ENCODE assay signal across 8 cellular contexts in genomic region chr3:58051658-58052261, GRCh38. TPM values are rescaled to one million over a fixed set of nuclear protein-coding genes. Genes with fewer than 3 reads are reported as not detected.
DNase-seq lines count a peak whose midpoint lies in the region; ATAC-seq, FAIRE-seq and TF ChIP-seq lines count a peak whose summit lies in the region.
"Not testable (repeated sequence)": the region's sequence is repeated elsewhere in the genome, so short reads cannot be mapped to it uniquely, and the experiment has no call there.

No MANE protein-coding gene starts in this region.

- WGBS in IMR-90 (ENCODE audit: extremely low coverage in 2 of 2, insufficient read length in 1 of 2), 2 experiments: no CpG with 5 or more reads among the region's 15 CpGs
- 89% methylated on average over 15 of the region's 15 CpGs; no CpG with 5 or more reads in 1 of the 2 experiments for WGBS in H1 (ENCODE audit: extremely low coverage in 1 of 2, insufficient coverage in 1 of 2, insufficient read length in 1 of 2, insufficient replicate concordance in 2 of 2, low coverage in 1 of 2, low lambda C conversion rate in 2 of 2, missing lambda C conversion rate in 1 of 2), 2 experiments
- 80 to 84% methylated on average over 15 of the region's 15 CpGs for WGBS in tibial nerve, 2 donors

- H3K18ac ChIP-seq in IMR-90 (ENCODE audit: low read depth, low read length): peak overlapping the region; percentile 90
- H3K18ac ChIP-seq in H1 (ENCODE audit: extremely low read depth, low read length): not testable (repeated sequence)

- H2BK5ac ChIP-seq in IMR-90 (ENCODE audit: low read depth, low read length, poor library complexity, severe bottlenecking): peak overlapping the region; percentile 85
- H2BK5ac ChIP-seq in H1 (ENCODE audit: low read depth, low read length): not testable (repeated sequence)

- H3K9ac ChIP-seq in BLaER1 treated with 17β-estradiol and CSF1 and Interleukin-3, amounts not matched to agents 10 nM and 100 nM: peak overlapping the region in 1 of 11 experiments; percentile 47; a peak in 1 of 22 replicates
- H3K9ac ChIP-seq in IMR-90 (ENCODE audit: low read depth, low read length) (peak overlapping the region; percentile 8; the same call in 1 of the 2 replicates), iPS-18a (ENCODE audit: low read length) (peak overlapping the region; percentile 23), mucosa of stomach (ENCODE audit: low read length) (peak overlapping the region; percentile 30)
- H3K9ac ChIP-seq in H1 (replicated peaks in 1 of 4; ENCODE audit: extremely low read depth in 1 of 4, low read depth in 3 of 4, low read length in 3 of 4): not testable (repeated sequence)

- H4K5ac ChIP-seq in IMR-90 (ENCODE audit: low read depth, low read length): peak overlapping the region; percentile 65
- not testable (repeated sequence) for H4K5ac ChIP-seq in H1 (ENCODE audit: insufficient read length, low read depth, low read length)

- CTCF ChIA-PET in IMR-90 (lab: Yijun Ruan, JAX) (interaction anchor here (0.8 to 1.0 kb wide), 2 partner anchors 10 to 116 kb away, joined by 3 read pairs; no protein-coding TSS in a partner anchor), H1 (lab: Charles Lee; ENCODE audit: partially characterized antibody) (interaction anchor here (1.3 to 2.8 kb wide), 7 partner anchors 12 to 116 kb away, joined by 3 to 19 read pairs (median 7); partner anchors contain the start of gene FLNB)

- peaks cover 12 to 92% of the 10 kb centered on the region in 2 experiments for H3K79me2 ChIP-seq in H1 (ENCODE audit: control insufficient read depth in 1 of 2, insufficient read depth in 2 of 2, low read length in 2 of 2)

- not testable (repeated sequence) for H3K4me3 ChIP-seq in BLaER1 treated with 17β-estradiol and CSF1 and Interleukin-3, amounts not matched to agents 10 nM and 100 nM; IMR-90 (ENCODE audit: insufficient read depth, low read depth, low read length); H1 (ENCODE audit: extremely low read depth in 1 of 4, insufficient read depth in 2 of 4, low read depth in 3 of 4, low read length in 4 of 4); iPS-18a (ENCODE audit: low read length); mucosa of stomach (ENCODE audit: low read length); gastrocnemius medialis; tibial nerve

- intact Hi-C loops in IMR-90 (cut with micrococcal nuclease); gastrocnemius medialis (cut with DNase I; ENCODE audit: low total_unique reads): not testable (repeated sequence)

- in situ Hi-C loops in IMR-90 (cut with MboI; ENCODE audit: low sequenced_read_pairs); gastrocnemius medialis (cut with MboI; ENCODE audit: low sequenced_read_pairs in 4 of 4): not testable (repeated sequence)

- H2BK20ac ChIP-seq in IMR-90 (ENCODE audit: low read depth, low read length): peak overlapping the region; percentile 83
- H2BK20ac ChIP-seq in H1 (ENCODE audit: low read length): not testable (repeated sequence)

- H3K36me3 ChIP-seq in BLaER1 treated with 17β-estradiol and CSF1 and Interleukin-3, amounts not matched to agents 10 nM and 100 nM: peaks cover 0 to 19% (median 5%) of the 10 kb centered on the region in 11 experiments; a peak in 7 of 22 replicates
- not testable (repeated sequence) for H3K36me3 ChIP-seq in IMR-90 (ENCODE audit: control insufficient read depth, insufficient read depth, low read length); H1 (ENCODE audit: control insufficient read depth in 2 of 4, insufficient read depth in 4 of 4, low read length in 3 of 4); iPS-18a (ENCODE audit: control insufficient read depth, low read depth, low read length); mucosa of stomach (ENCODE audit: control insufficient read depth, insufficient read depth, low read length); gastrocnemius medialis; tibial nerve

- peak overlapping the region in 5 of 11 experiments; percentile 2 to 69 (median 48); a peak in 7 of 22 replicates for H3K27ac ChIP-seq in BLaER1 treated with 17β-estradiol and CSF1 and Interleukin-3, amounts not matched to agents 10 nM and 100 nM
- H3K27ac ChIP-seq in IMR-90 (ENCODE audit: insufficient read depth, low read length): peak overlapping the region; percentile 37
- not testable (repeated sequence) for H3K27ac ChIP-seq in H1 (ENCODE audit: low read depth, low read length); iPS-18a (ENCODE audit: low read length)
- peak overlapping the region; percentile 19 to 74 (median 54) for H3K27ac ChIP-seq in gastrocnemius medialis
- peak overlapping the region in 3 of 4 donors; percentile 34 to 86 (median 64) for H3K27ac ChIP-seq in tibial nerve

- TF ChIP-seq EP300 in H1 (IDR thresholded peaks at IDR 0.05; ENCODE audit: borderline replicate concordance in 1 of 2, low read depth in 2 of 2, low read length in 2 of 2); tibial nerve (IDR thresholded peaks at IDR 0.05): not testable (repeated sequence)

- peaks cover 10 to 30% (median 19%) of the 10 kb centered on the region in 11 experiments; a peak in 21 of 22 replicates for H3K9me3 ChIP-seq in BLaER1 treated with 17β-estradiol and CSF1 and Interleukin-3, amounts not matched to agents 10 nM and 100 nM (replicated peaks in 1 of 11)
- not testable (repeated sequence) for H3K9me3 ChIP-seq in IMR-90 (ENCODE audit: control insufficient read depth, insufficient read depth, low read length); H1 (ENCODE audit: insufficient read depth in 2 of 2, low read depth in 1 of 2, low read length in 1 of 2); iPS-18a (ENCODE audit: control insufficient read depth, low read depth, low read length); mucosa of stomach (ENCODE audit: control insufficient read depth, low read length); gastrocnemius medialis; tibial nerve

- peak overlapping the region; percentile 42 for H2BK15ac ChIP-seq in IMR-90 (ENCODE audit: low read depth, low read length)
- not testable (repeated sequence) for H2BK15ac ChIP-seq in H1 (ENCODE audit: low read length)

- H2AK5ac ChIP-seq in IMR-90 (ENCODE audit: low read depth, low read length) (peak overlapping the region; percentile 80), H1 (ENCODE audit: low read depth, low read length) (peak overlapping the region; percentile 79; the same call in 1 of the 2 replicates)

- H3K23me2 ChIP-seq in H1 (ENCODE audit: low read depth, low read length): not testable (repeated sequence)

- not testable (repeated sequence) for H2BK12ac ChIP-seq in H1 (ENCODE audit: low read depth, low read length)

- H3K56ac ChIP-seq in IMR-90 (ENCODE audit: extremely low read depth, insufficient read depth, low read length): peak overlapping the region; percentile 61; the same call in 1 of the 2 replicates
- not testable (repeated sequence) for H3K56ac ChIP-seq in H1 (replicated peaks; ENCODE audit: insufficient read length, low read depth, low read length)

- not testable (repeated sequence) for TF ChIP-seq POLR2A in IMR-90 (IDR thresholded peaks at IDR 0.05; ENCODE audit: low read depth, low read length); H1 (IDR thresholded peaks at IDR 0.05; ENCODE audit: control extremely low read depth in 1 of 2, low read depth in 2 of 2, low read length in 2 of 2); gastrocnemius medialis (IDR thresholded peaks at IDR 0.05); tibial nerve (IDR thresholded peaks at IDR 0.05)

- H2AK9ac ChIP-seq in IMR-90 (replicated peaks; ENCODE audit: low read depth, low read length, poor library complexity): peak overlapping the region; percentile 12

- H4K8ac ChIP-seq in IMR-90 (ENCODE audit: low read depth in 2 of 2, low read length in 2 of 2): peak overlapping the region; percentile 35 to 92
- not testable (repeated sequence) for H4K8ac ChIP-seq in H1 (ENCODE audit: extremely low read depth, insufficient read depth, low read length)

- H3K4me2 ChIP-seq in BLaER1 treated with 17β-estradiol and CSF1 and Interleukin-3, amounts not matched to agents 10 nM and 100 nM: peak overlapping the region in 7 of 11 experiments; percentile 8 to 78 (median 65); a peak in 14 of 22 replicates
- H3K4me2 ChIP-seq in IMR-90 (ENCODE audit: low read depth, low read length) (peak overlapping the region; percentile 63; the same call in 1 of the 2 replicates), H1 (ENCODE audit: insufficient read depth in 1 of 2, low read depth in 2 of 2, low read length in 2 of 2) (0 out of 4 replicates have a peak overlapping the region, but pooled peaks of 1 of the 2 experiments have one; percentile 22)

- H2BK120ac ChIP-seq in IMR-90 (ENCODE audit: low read depth, low read length): peak overlapping the region; percentile 65
- not testable (repeated sequence) for H2BK120ac ChIP-seq in H1 (replicated peaks; ENCODE audit: low read depth, low read length)

- H3K27me3 ChIP-seq in BLaER1 treated with 17β-estradiol and CSF1 and Interleukin-3, amounts not matched to agents 10 nM and 100 nM; IMR-90 (ENCODE audit: control insufficient read depth, insufficient read depth, low read length); H1 (replicated peaks in 1 of 4; ENCODE audit: control insufficient read depth in 3 of 4, extremely low read depth in 1 of 4, insufficient read depth in 3 of 4, low read length in 3 of 4); iPS-18a (ENCODE audit: control insufficient read depth, insufficient read depth, low read length); mucosa of stomach (ENCODE audit: control insufficient read depth, insufficient read depth, low read length); gastrocnemius medialis; tibial nerve: not testable (repeated sequence)

- TF ChIP-seq RAD21 in IMR-90 (IDR thresholded peaks at IDR 0.05; ENCODE audit: low read length); H1 (IDR thresholded peaks at IDR 0.05 in 1 of 2, conservative IDR thresholded peaks at IDR 0.05 in 1 of 2; ENCODE audit: low read depth in 2 of 2, low read length in 2 of 2): not testable (repeated sequence)

- dilution Hi-C loops in IMR-90 (cut with HindIII; ENCODE audit: low sequenced_read_pairs, unreplicated experiment): not testable (repeated sequence)

- TF ChIP-seq CTCF in IMR-90 (conservative IDR thresholded peaks at IDR 0.05; ENCODE audit: low read depth, low read length); H1 (IDR thresholded peaks at IDR 0.05; ENCODE audit: control extremely low read depth in 1 of 3, insufficient read depth in 1 of 3, low read depth in 1 of 3, low read length in 3 of 3); gastrocnemius medialis (IDR thresholded peaks at IDR 0.05 in 4 of 5, conservative IDR thresholded peaks at IDR 0.05 in 1 of 5); tibial nerve (IDR thresholded peaks at IDR 0.05): not testable (repeated sequence)

- H3K14ac ChIP-seq in IMR-90 (replicated peaks; ENCODE audit: low read depth, low read length): peak overlapping the region; percentile 89
- H3K14ac ChIP-seq in H1 (ENCODE audit: insufficient read length): not testable (repeated sequence)

- H3K4ac ChIP-seq in IMR-90 (ENCODE audit: low read depth, low read length): peak overlapping the region; percentile 79
- not testable (repeated sequence) for H3K4ac ChIP-seq in H1 (replicated peaks; ENCODE audit: insufficient read length, low read depth, low read length)

- not testable (repeated sequence) for ATAC-seq in IMR-90 (ENCODE audit: low read depth); gastrocnemius medialis

- H4K20me1 ChIP-seq in BLaER1 treated with 17β-estradiol and CSF1 and Interleukin-3, amounts not matched to agents 10 nM and 100 nM: peaks cover 0 to 73% (median 5%) of the 10 kb centered on the region in 11 experiments; a peak in 8 of 22 replicates
- H4K20me1 ChIP-seq in IMR-90 (ENCODE audit: insufficient read depth, low read length) (peaks cover 14% of the 10 kb centered on the region), H1 (replicated peaks in 1 of 2; ENCODE audit: control insufficient read depth in 1 of 2, insufficient read depth in 2 of 2, low read length in 2 of 2) (peaks cover 3 to 10% of the 10 kb centered on the region in 2 experiments)

- peaks cover 19 to 61% (median 44%) of the 10 kb centered on the region in 10 experiments for H3K4me1 ChIP-seq in BLaER1 treated with 17β-estradiol and CSF1 and Interleukin-3, amounts not matched to agents 10 nM and 100 nM
- peaks cover 34% of the 10 kb centered on the region for H3K4me1 ChIP-seq in IMR-90 (ENCODE audit: control insufficient read depth, insufficient read depth, low read length)
- H3K4me1 ChIP-seq in H1 (replicated peaks in 1 of 4; ENCODE audit: control insufficient read depth in 3 of 4, insufficient read depth in 4 of 4, low read length in 3 of 4): peaks cover 11 to 25% (median 19%) of the 10 kb centered on the region in 4 experiments
- H3K4me1 ChIP-seq in iPS-18a (ENCODE audit: control insufficient read depth, low read depth, low read length): peaks cover 26% of the 10 kb centered on the region
- H3K4me1 ChIP-seq in mucosa of stomach (ENCODE audit: control insufficient read depth, insufficient read depth, low read length): peaks cover 57% of the 10 kb centered on the region
- not testable (repeated sequence) for H3K4me1 ChIP-seq in gastrocnemius medialis
- peaks cover 0 to 72% (median 28%) of the 10 kb centered on the region in 4 donors for H3K4me1 ChIP-seq in tibial nerve

- DNase-seq in IMR-90; H1 (ENCODE audit: low read depth in 1 of 2, low spot score in 2 of 2); gastrocnemius medialis; tibial nerve (ENCODE audit: low spot score in 2 of 2): not testable (repeated sequence)
- peak; percentile 53 for DNase-seq in activated effector memory CD4-positive, alpha-beta T cell treated with anti-CD3 and anti-CD28 coated beads, Interleukin-2, amount 50 U/mL, for 16 hours

- H3K23ac ChIP-seq in IMR-90 (ENCODE audit: low read depth, low read length): peak overlapping the region; percentile 20; the same call in 1 of the 2 replicates
- not testable (repeated sequence) for H3K23ac ChIP-seq in H1 (ENCODE audit: insufficient read length)

- H3K79me1 ChIP-seq in IMR-90 (ENCODE audit: low read depth in 1 of 2, low read length in 2 of 2): peaks cover 23 to 70% of the 10 kb centered on the region in 2 experiments; a peak in 3 of 4 replicates
- H3K79me1 ChIP-seq in H1 (ENCODE audit: low read depth, low read length): peaks cover 16% of the 10 kb centered on the region

- POLR2A ChIA-PET in IMR-90 (lab: Charles Lee; ENCODE audit: unreplicated experiment): interaction anchor here (0.7 kb wide), 1 partner anchor 8 kb away, joined by 3 read pairs; no protein-coding TSS in a partner anchor
- POLR2A ChIA-PET in H1 (lab: Charles Lee; ENCODE audit: partially characterized antibody): interaction anchor here (1.6 to 3.0 kb wide), 3 partner anchors 10 to 19 kb away, joined by 3 to 12 read pairs (median 4); no protein-coding TSS in a partner anchor

- not testable (repeated sequence) for BruUV-seq in IMR-90 (replicated peaks; lab: Mats Ljungman, UMichigan)

- H3K9me1 ChIP-seq in IMR-90 (ENCODE audit: insufficient read depth, low read length): peaks cover 29% of the 10 kb centered on the region

- H4K91ac ChIP-seq in IMR-90 (ENCODE audit: insufficient read depth, low read depth, low read length): peak overlapping the region; percentile 95
- H4K91ac ChIP-seq in H1 (replicated peaks; ENCODE audit: insufficient read length, low read length): not testable (repeated sequence)

- H2AFZ ChIP-seq in IMR-90 (replicated peaks; ENCODE audit: low read length, poor library complexity); H1 (ENCODE audit: low read length): not testable (repeated sequence)

- not testable (repeated sequence) for FAIRE-seq in H1 (lab: Jason Lieb, UNC)

RNA-seq across cellular contexts. Expression of gene FLNB, which starts 43.5 kb away (rescaled TPM):
- total RNA-seq in IMR-90 (2012; rRNA removed) (124 and 136 TPM in 2 replicates), gastrocnemius medialis (10 to 100 TPM; 10.9 to 21.5 (median 12.0) TPM), tibial nerve (100 to 1,000 TPM; 265 to 345 (median 277) TPM)
- polyA plus RNA-seq in IMR-90 (2012; rRNA removed) (78.0 and 81.4 TPM in 2 replicates), H1 (2011; rRNA removed) (72.2 and 72.3 TPM in 2 replicates)
- polyA plus RNA-seq in IMR-90 (2012; cell fraction: cytosol; rRNA removed): 22.2 and 37.9 TPM in 2 replicates
- polyA plus RNA-seq in IMR-90 (2012; cell fraction: nucleus; rRNA removed; ENCODE audit: low replicate concordance): 338 and 411 TPM in 2 replicates
- 118 and 122 TPM in 2 replicates for total RNA-seq in H1 (2021; fragmentation: NEBNext Ultra II Directional; extraction: Animal tissue kit (Norgen Biotek cat#: 25700))
- 53.0 TPM for polyA plus RNA-seq in H1 (2011; cell fraction: cytosol; rRNA removed)
- 599 TPM for polyA plus RNA-seq in H1 (2011; cell fraction: nucleus; rRNA removed)
- polyA plus RNA-seq in H1 (2012, experiment 1 of 2): 82.4 to 123 TPM (median 108 TPM) in 4 replicates
- 47.2 TPM for polyA plus RNA-seq in H1 (2012, experiment 2 of 2)
- 96.1 TPM for polyA plus RNA-seq in H1 (2013, experiment 1 of 2)
- 85.9 TPM for polyA plus RNA-seq in H1 (2013, experiment 2 of 2)
- 249 and 262 TPM in 2 replicates for polyA minus RNA-seq in H1 (2011; rRNA and poly(A)+ RNA removed)
- 121 TPM for polyA minus RNA-seq in H1 (2011; cell fraction: cytosol; rRNA and poly(A)+ RNA removed)
- 391 TPM for polyA minus RNA-seq in H1 (2011; cell fraction: nucleus; rRNA and poly(A)+ RNA removed)
